Comparison of ENCODE assay signal across 8 cellular contexts in genomic region chr16:4475880-4476790, GRCh38. TPM values are rescaled to one million over a fixed set of nuclear protein-coding genes. Genes with fewer than 3 reads are reported as not detected.
DNase-seq lines count a peak whose midpoint lies in the region; ATAC-seq, FAIRE-seq and TF ChIP-seq lines count a peak whose summit lies in the region.

Gene HMOX2 (plus strand): TSS chr16:4476398. CDS start chr16:4505525, 29,127 bp downstream.

- peak within 1 kb of the TSS; percentile 82 for H3K27ac Mint-ChIP-seq in activated CD4-positive, alpha-beta T cell treated with anti-CD3 and anti-CD28 coated beads, Interleukin-2, amount 10 ng/mL, durations not matched to agents 24 days and 14 days

- H3K4me2 ChIP-seq in BLaER1, result peak within 1 kb of the TSS; percentile 97

- peaks cover 43% of the 10 kb centered on the region for H4K20me1 ChIP-seq in BLaER1

- DNase-seq in GM19239 (ENCODE audit: insufficient read length, low spot score) (peak; percentile 88), NCI-H526 (lab: John Stamatoyannopoulos, UW) (peak; percentile 64 to 92), coronary artery (ENCODE audit: low spot score) (peak; percentile 93), left kidney (ENCODE audit: low read depth, low spot score) (peak; percentile 97)
- DNase-seq in activated CD4-positive, alpha-beta T cell treated with anti-CD3 and anti-CD28 coated beads, Interleukin-2, amount 10 ng/mL, durations not matched to agents 24 days and 14 days, result peak; percentile 99
- DNase-seq in stimulated activated CD4-positive, alpha-beta T cell treated with anti-CD3 and anti-CD28 coated beads, Interleukin-2, amount 100 ng/mL, for 4 hours (ENCODE audit: low read depth), result peak; percentile 91

- H3K27me3 ChIP-seq in BLaER1, result no peaks in the 10 kb centered on the region

- no peak for TF ChIP-seq CTCF in coronary artery (IDR thresholded peaks at IDR 0.05)

- peaks cover 29% of the 10 kb centered on the region for H3K4me1 Mint-ChIP-seq in activated CD4-positive, alpha-beta T cell treated with anti-CD3 and anti-CD28 coated beads, Interleukin-2, amount 10 ng/mL, durations not matched to agents 24 days and 14 days

- peak within 1 kb of the TSS; percentile 80 for H3K4me3 ChIP-seq in BLaER1
- H3K4me3 ChIP-seq in coronary artery, result peak within 1 kb of the TSS; percentile 99

- FAIRE-seq in GM19239 (lab: Jason Lieb, UNC), result peak; percentile 80

- H3K9ac ChIP-seq in BLaER1, result peak within 1 kb of the TSS; percentile 87

- H3K36me3 Mint-ChIP-seq in activated CD4-positive, alpha-beta T cell treated with anti-CD3 and anti-CD28 coated beads, Interleukin-2, amount 10 ng/mL, durations not matched to agents 24 days and 14 days (ENCODE audit: low read depth), result peaks cover 15% of the 10 kb centered on the region

- H3K27me3 Mint-ChIP-seq in activated CD4-positive, alpha-beta T cell treated with anti-CD3 and anti-CD28 coated beads, Interleukin-2, amount 10 ng/mL, durations not matched to agents 24 days and 14 days, result no peaks in the 10 kb centered on the region

- H3K27ac ChIP-seq in BLaER1 (peak within 1 kb of the TSS; percentile 91), coronary artery (peak within 1 kb of the TSS; percentile 68 to 88)

- peak within 1 kb of the TSS; percentile 92 for H3K4me3 Mint-ChIP-seq in activated CD4-positive, alpha-beta T cell treated with anti-CD3 and anti-CD28 coated beads, Interleukin-2, amount 10 ng/mL, durations not matched to agents 24 days and 14 days

- H3K9me3 ChIP-seq in BLaER1, result no peaks in the 10 kb centered on the region

- peaks cover 48% of the 10 kb centered on the region for H3K4me1 ChIP-seq in BLaER1

- peak; percentile 77 for ATAC-seq in HG03457 (IDR thresholded peaks at IDR 0.05; ENCODE audit: unreplicated experiment)

- no peaks in the 10 kb centered on the region for H3K9me3 Mint-ChIP-seq in activated CD4-positive, alpha-beta T cell treated with anti-CD3 and anti-CD28 coated beads, Interleukin-2, amount 10 ng/mL, durations not matched to agents 24 days and 14 days

- peaks cover 2% of the 10 kb centered on the region for H3K36me3 ChIP-seq in BLaER1

- intact Hi-C loops in activated CD4-positive, alpha-beta T cell treated with anti-CD3 and anti-CD28 coated beads, Interleukin-2, amount 10 ng/mL, durations not matched to agents 24 days and 14 days (cut with micrococcal nuclease), result loop anchor here (1.0 to 10.0 kb wide), 5 partner anchors 29 to 140 kb away; partner anchors contain the start of genes CDIP1 and PAM16

RNA-seq across cellular contexts. Expression of gene HMOX2, which starts in this region (rescaled TPM):
- total RNA-seq in activated CD4-positive, alpha-beta T cell treated with anti-CD3 and anti-CD28 coated beads, Interleukin-2, amount 10 ng/mL, durations not matched to agents 24 days and 14 days, result 64.3 and 70.0 TPM in 2 replicates

Comparison
In these comparisons a context has a peak if more than half of its experiments do, and no peak if none do; other contexts are left out.
1. Peak in every context shown above with its lines: DNase-seq, ATAC-seq, H3K4me3 ChIP-seq and H3K27ac ChIP-seq.